ENCODE assay signal across 33 cellular contexts in the genomic region with DNA sequence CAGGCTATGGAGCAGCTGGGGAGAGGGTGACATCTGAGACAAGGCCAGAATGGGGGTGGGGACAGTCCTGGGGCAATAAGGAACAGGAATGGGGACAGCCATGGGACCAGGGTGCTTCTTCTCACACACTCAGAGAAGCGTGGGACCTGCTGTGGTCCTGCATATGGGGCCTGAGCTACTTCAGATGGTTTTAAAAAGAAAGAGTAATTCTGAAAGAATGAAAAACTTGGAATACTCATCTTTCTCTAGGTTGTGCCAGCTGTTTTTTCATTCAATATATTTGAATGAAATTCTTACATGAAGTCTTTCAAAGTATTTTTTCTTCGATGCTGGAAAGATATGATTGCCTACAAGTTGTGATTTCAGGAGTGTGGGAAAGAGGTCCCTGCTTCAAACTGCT.
"Had no signal": no experiment of that assay in that cellular context is flagged by ENCODE, and none has a peak within 500 bp of the region (broad histone marks: within the 10 kb centered on the region; RNA-seq: fewer than 3 reads in every experiment).

No MANE protein-coding gene starts in this region.

- DNase-seq: activated B cell treated with CpG ODN at 0.5 μM for 24 hours; activated CD4-positive, alpha-beta T cell treated with anti-CD3 and anti-CD28 coated beads for 48 hours; activated CD4-positive, alpha-beta T cell treated with anti-CD3 and anti-CD28 coated beads, Interleukin-2, amount 50 U/mL, for 1 hour; activated CD4-positive, alpha-beta T cell treated with anti-CD3 and anti-CD28 coated beads, Interleukin-2, amount 50 U/mL, for 48 hours; activated CD8-positive, alpha-beta memory T cell treated with anti-CD3 and anti-CD28 coated beads for 24 hours; activated CD8-positive, alpha-beta T cell treated with anti-CD3 and anti-CD28 coated beads for 36 hours; activated effector memory CD4-positive, alpha-beta T cell treated with Interleukin-2 at 50 U/mL for 16 hours; activated gamma-delta T cell treated with Interleukin-2 at 50 U/mL for 16 hours; activated naive CD4-positive, alpha-beta T cell treated with anti-CD3 and anti-CD28 coated beads, Interleukin-2, amount 50 U/mL, for 16 hours; activated naive CD4-positive, alpha-beta T cell treated with Interleukin-2 at 50 U/mL for 16 hours; activated naive CD8-positive, alpha-beta T cell treated with anti-CD3 and anti-CD28 coated beads, Interleukin-2, amount 50 U/mL, for 24 hours; activated T-cell treated with anti-CD3 and anti-CD28 coated beads, Interleukin-2, amount 50 U/mL, for 4 hours; adrenal gland; amygdala; aorta; body of pancreas; caudate nucleus; cortex of kidney; dermis blood vessel endothelial cell; effector CD8-positive, alpha-beta T cell; foreskin keratinocyte; gastrocnemius medialis; glutamatergic neuron; heart left ventricle; T-helper 1 cell; T-helper 17 cell; T1000; WERI-Rb-1 had no signal

- H3K4me1 Mint-ChIP-seq: activated naive CD8-positive, alpha-beta T cell treated with anti-CD3 and anti-CD28 coated beads, Interleukin-2, amount 50 U/mL, for 24 hours; activated T-helper 17 cell treated with anti-CD3 and anti-CD28 coated beads, Interleukin-2, amount 50 U/mL, for 72 hours; T-helper 17 cell had no signal

- H3K27me3 ChIP-seq: adrenal gland, body of pancreas, foreskin keratinocyte, gastrocnemius medialis, heart left ventricle had no signal

- H3K4me3 Mint-ChIP-seq: activated B cell treated with CpG ODN at 0.5 μM for 24 hours; activated CD8-positive, alpha-beta T cell treated with anti-CD3 and anti-CD28 coated beads for 36 hours; activated naive CD8-positive, alpha-beta T cell; activated naive CD8-positive, alpha-beta T cell treated with anti-CD3 and anti-CD28 coated beads, Interleukin-2, amount 50 U/mL, for 24 hours; activated T-cell treated with anti-CD3 and anti-CD28 coated beads, Interleukin-2, amount 50 U/mL, for 4 hours; activated T-helper 17 cell treated with anti-CD3 and anti-CD28 coated beads, Interleukin-2, amount 50 U/mL, for 72 hours; T-helper 17 cell; T-helper 2 cell treated with Interferon-gamma antibody and Interleukin-4, amounts not matched to agents 5 μg/mL and 100 μg/mL, for 36 hours had no signal

- H3K27me3 Mint-ChIP-seq: activated B cell treated with CpG ODN at 0.5 μM for 24 hours; activated CD8-positive, alpha-beta T cell treated with anti-CD3 and anti-CD28 coated beads for 36 hours; activated naive CD8-positive, alpha-beta T cell; activated naive CD8-positive, alpha-beta T cell treated with anti-CD3 and anti-CD28 coated beads, Interleukin-2, amount 50 U/mL, for 24 hours; T-helper 17 cell had no signal

- H3K27ac Mint-ChIP-seq: activated B cell treated with CpG ODN at 0.5 μM for 24 hours; activated CD8-positive, alpha-beta T cell treated with anti-CD3 and anti-CD28 coated beads for 36 hours; activated naive CD8-positive, alpha-beta T cell; activated naive CD8-positive, alpha-beta T cell treated with anti-CD3 and anti-CD28 coated beads, Interleukin-2, amount 50 U/mL, for 24 hours; activated T-helper 17 cell treated with anti-CD3 and anti-CD28 coated beads, Interleukin-2, amount 50 U/mL, for 72 hours; T-helper 17 cell; T-helper 2 cell treated with Interferon-gamma antibody and Interleukin-4, amounts not matched to agents 5 μg/mL and 100 μg/mL, for 36 hours had no signal

- H3K27ac ChIP-seq: adrenal gland, body of pancreas, epithelial cell of prostate, foreskin keratinocyte, gastrocnemius medialis, heart left ventricle, WERI-Rb-1 had no signal

- ATAC-seq: activated CD4-positive, CD25-positive, alpha-beta regulatory T cell treated with anti-CD3 and anti-CD28 coated beads, Interleukin-2, amount 50 U/mL, for 24 hours; activated CD8-positive, alpha-beta T cell treated with anti-CD3 and anti-CD28 coated beads for 36 hours; activated naive CD8-positive, alpha-beta T cell treated with anti-CD3 and anti-CD28 coated beads, Interleukin-2, amount 50 U/mL, for 24 hours; activated T-cell treated with anti-CD3 and anti-CD28 coated beads, Interleukin-2, amount 50 U/mL, for 4 hours; activated T-helper 17 cell treated with anti-CD3 and anti-CD28 coated beads, Interleukin-2, amount 50 U/mL, for 72 hours; body of pancreas; foreskin keratinocyte; gastrocnemius medialis; heart left ventricle; T-helper 17 cell had no signal

- H3K4me3 ChIP-seq: adrenal gland, body of pancreas, gastrocnemius medialis, heart left ventricle had no signal

- H3K36me3 ChIP-seq: adrenal gland, gastrocnemius medialis, heart left ventricle, WERI-Rb-1 had no signal

- H3K9me3 ChIP-seq: body of pancreas, gastrocnemius medialis had no signal

- H3K36me3 Mint-ChIP-seq: activated naive CD8-positive, alpha-beta T cell had no signal

- H3K4me1 ChIP-seq: adrenal gland, body of pancreas, foreskin keratinocyte, gastrocnemius medialis had no signal
